Comparison of ENCODE assay signal across 15 cellular contexts in genomic region chr1:208155243-208155642, GRCh38.
A peak's percentile ranks its signal among the peaks of the same experiment; 100 is the strongest.
DNase-seq lines count a peak whose midpoint lies in the region; ATAC-seq and TF ChIP-seq lines count a peak whose summit lies in the region.
"Had no signal": no experiment of that assay in that cellular context is flagged by ENCODE, and none has a peak within 500 bp of the region (broad histone marks: within the 10 kb centered on the region; RNA-seq: fewer than 3 reads in every experiment).

No MANE protein-coding gene starts in this region.

- peak overlapping the region; percentile 20 for H3K27ac Mint-ChIP-seq in MCF 10A (ENCODE audit: low read depth, unreplicated experiment)

- TF ChIP-seq POLR2A in breast epithelium (IDR thresholded peaks at IDR 0.05), result no peak

- intact Hi-C loops in MCF 10A (cut with micrococcal nuclease) (no loop called here), breast epithelium (cut with DNase I; ENCODE audit: low total_unique reads) (no loop called here), PC-9 (cut with micrococcal nuclease; ENCODE audit: unreplicated experiment) (no loop called here), upper lobe of right lung (cut with DNase I) (no loop called here), cardiac septum (cut with DNase I) (no loop called here)

- BruUV-seq in MCF 10A (replicated peaks; lab: Mats Ljungman, UMichigan), result no TSS peak
- BruUV-seq in PC-9 (replicated peaks; lab: Mats Ljungman, UMichigan), result no TSS peak

- no peaks in the 10 kb centered on the region for H3K27me3 Mint-ChIP-seq in MCF 10A (ENCODE audit: insufficient read depth, unreplicated experiment)

- no peaks in the 10 kb centered on the region for H3K9me2 ChIP-seq in PC-9 (ENCODE audit: insufficient read depth)

- H3K4me3 ChIP-seq in breast epithelium (no peak overlapping the region), PC-9 (no peak overlapping the region), mucosa of rectum (ENCODE audit: low read length in 2 of 2) (no peak overlapping the region), upper lobe of right lung (no peak overlapping the region)
- H3K4me3 ChIP-seq: MG63 had no signal

- H3K9ac ChIP-seq in mucosa of rectum (ENCODE audit: low read depth in 1 of 2, low read length in 2 of 2), result peak overlapping the region in 1 of 2 donors; percentile 38

- peaks cover 11% of the 10 kb centered on the region for H3K4me1 Mint-ChIP-seq in MCF 10A (ENCODE audit: insufficient read depth, unreplicated experiment)

- H2AFZ ChIP-seq in PC-9, result no peak overlapping the region

- peaks cover 9% of the 10 kb centered on the region; the same call in 1 of the 2 replicates for H3K79me2 ChIP-seq in PC-9 (ENCODE audit: low read depth)

- CTCF ChIA-PET in MCF 10A (lab: Yijun Ruan, JAX), result interaction anchor here (1.2 kb wide), 1 partner anchor 11 kb away, joined by 5 read pairs; no protein-coding TSS in a partner anchor
- CTCF ChIA-PET in PC-9 (lab: Charles Lee), result no interaction called here

- POLR2A ChIA-PET in MCF 10A (lab: Yijun Ruan, JAX) (no interaction called here), PC-9 (lab: Charles Lee; ENCODE audit: unreplicated experiment) (interaction anchor here (0.5 to 0.6 kb wide), 2 partner anchors 265 to 1498 kb away, joined by 3 to 4 read pairs; no protein-coding TSS in a partner anchor)

- no peak overlapping the region for H3K4me3 Mint-ChIP-seq in MCF 10A (ENCODE audit: unreplicated experiment)

- H3K36me3 ChIP-seq in breast epithelium (no peaks in the 10 kb centered on the region), PC-9 (ENCODE audit: low read depth) (no peaks in the 10 kb centered on the region), mucosa of rectum (ENCODE audit: control insufficient read depth in 2 of 2, insufficient read depth in 2 of 2, low read length in 2 of 2) (peaks cover 0 to 2% of the 10 kb centered on the region in 2 donors), upper lobe of right lung (no peaks in the 10 kb centered on the region)
- H3K36me3 ChIP-seq: MG63 had no signal

- H3K4me1 ChIP-seq in breast epithelium (no peaks in the 10 kb centered on the region), PC-9 (replicated peaks; ENCODE audit: insufficient read depth) (peaks cover 29% of the 10 kb centered on the region), mucosa of rectum (ENCODE audit: control insufficient read depth in 2 of 2, insufficient read depth in 2 of 2, low read length in 2 of 2) (peaks cover 33 to 70% of the 10 kb centered on the region in 2 donors), upper lobe of right lung (peaks cover 61% of the 10 kb centered on the region)

- no peaks in the 10 kb centered on the region for H4K20me1 ChIP-seq in PC-9 (ENCODE audit: insufficient read depth)

- peak; percentile 2 for ATAC-seq in upper lobe of right lung

- TF ChIP-seq CTCF in MCF 10A (IDR thresholded peaks at IDR 0.05; ENCODE audit: unreplicated experiment), result no peak
- TF ChIP-seq CTCF in breast epithelium (IDR thresholded peaks at IDR 0.05), result no peak
- TF ChIP-seq CTCF in PC-9 (conservative IDR thresholded peaks at IDR 0.05), result no peak
- TF ChIP-seq CTCF in upper lobe of right lung (IDR thresholded peaks at IDR 0.05), result no peak

- H3F3A ChIP-seq in PC-9 (ENCODE audit: insufficient read depth, low read depth), result peaks cover 17% of the 10 kb centered on the region

- H3K9me3 ChIP-seq in breast epithelium, result no peaks in the 10 kb centered on the region
- H3K9me3 ChIP-seq in PC-9 (ENCODE audit: insufficient read depth, low read depth), result no peaks in the 10 kb centered on the region
- H3K9me3 ChIP-seq in mucosa of rectum (ENCODE audit: control insufficient read depth in 2 of 2, low read length in 2 of 2), result no peaks in the 10 kb centered on the region
- no peaks in the 10 kb centered on the region for H3K9me3 ChIP-seq in upper lobe of right lung
- H3K9me3 ChIP-seq: MG63 had no signal

- DNase-seq in MCF 10A (ENCODE audit: unreplicated experiment) (no peak), breast epithelium (ENCODE audit: low spot score in 2 of 2) (no peak), PC-9 (no peak), upper lobe of right lung (no peak), cardiac septum (ENCODE audit: low spot score) (no peak), MV-4-11 (lab: John Stamatoyannopoulos, UW) (no peak), NCI-H226 (no peak)
- DNase-seq: C1 segment of cervical spinal cord, COR-L47, H7, MG63, NCI-H1092 treated with DMSO at 0.1 percent for 48 hours, NCI-H2081 treated with DMSO at 0.1 percent for 48 hours, NCI-H82 had no signal

- peaks cover 13% of the 10 kb centered on the region for H3K36me3 Mint-ChIP-seq in MCF 10A (ENCODE audit: insufficient read depth, unreplicated experiment)

- no peaks in the 10 kb centered on the region for H3K9me3 Mint-ChIP-seq in MCF 10A (ENCODE audit: unreplicated experiment)

- H3K27me3 ChIP-seq in breast epithelium (no peaks in the 10 kb centered on the region), PC-9 (ENCODE audit: insufficient read depth, low read depth) (no peaks in the 10 kb centered on the region), mucosa of rectum (ENCODE audit: control insufficient read depth in 2 of 2, insufficient read depth in 2 of 2, low read length in 2 of 2) (no peaks in the 10 kb centered on the region), upper lobe of right lung (no peaks in the 10 kb centered on the region)
- H3K27me3 ChIP-seq: MG63 had no signal

- no peak overlapping the region for H3K27ac ChIP-seq in breast epithelium
- peak overlapping the region; percentile 70 for H3K27ac ChIP-seq in PC-9
- H3K27ac ChIP-seq in mucosa of rectum (ENCODE audit: low read depth in 2 of 2, low read length in 2 of 2), result peak overlapping the region; percentile 74 to 83
- peak overlapping the region; percentile 13 for H3K27ac ChIP-seq in upper lobe of right lung

- peak overlapping the region; percentile 48 for H3K4me2 ChIP-seq in PC-9

Comparison
In these comparisons a context has a peak if more than half of its experiments do, and no peak if none do; other contexts are left out.
1. H3K27ac ChIP-seq: peak in PC-9 (single experiment), mucosa of rectum (2 of 2) and upper lobe of right lung (single experiment); none in breast epithelium (0 of 2).